ENCODE assay signal across 9 cellular contexts in the genomic region with DNA sequence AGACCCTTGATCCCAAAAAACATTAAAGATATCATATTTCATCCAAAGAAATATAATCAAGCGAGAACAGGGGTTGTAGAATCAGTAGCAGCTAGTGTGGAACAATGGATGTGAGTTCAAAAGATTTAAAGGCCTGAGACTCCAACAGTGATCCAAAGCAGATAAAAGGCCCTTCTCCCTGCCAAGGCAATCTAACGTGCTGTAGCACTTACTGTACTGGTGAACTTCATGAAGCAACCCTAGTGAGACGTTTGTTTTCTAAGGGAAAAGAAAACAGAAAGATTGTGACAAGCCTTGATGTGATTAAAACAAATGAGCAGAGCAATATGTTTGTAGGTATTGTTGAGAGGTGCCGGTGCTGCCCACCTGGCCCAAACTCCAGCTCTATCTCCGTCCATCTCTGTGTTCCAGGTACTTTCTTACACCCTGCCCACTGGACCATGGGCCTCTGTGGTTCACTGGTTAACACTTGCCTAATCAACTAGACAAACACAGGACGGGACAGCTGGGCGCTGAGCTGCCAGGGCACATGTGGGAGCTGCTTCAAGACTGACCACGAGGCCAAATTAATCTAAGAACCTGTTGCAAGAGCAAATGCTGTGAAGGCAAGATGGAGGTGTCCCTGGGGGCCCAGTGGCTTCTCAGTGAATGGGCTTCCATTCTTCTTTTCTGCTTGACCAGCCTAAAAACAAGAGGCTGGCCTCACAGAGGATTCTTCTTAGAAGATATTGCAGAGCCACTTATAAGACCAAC.
DNase-seq lines count a peak whose midpoint lies in the region; ATAC-seq and TF ChIP-seq lines count a peak whose summit lies in the region.
"Had no signal": no experiment of that assay in that cellular context is flagged by ENCODE, and none has a peak within 500 bp of the region (broad histone marks: within the 10 kb centered on the region; RNA-seq: fewer than 3 reads in every experiment).

No MANE protein-coding gene starts in this region.

- peaks cover 42% of the 10 kb centered on the region for H3K4me1 Mint-ChIP-seq in stimulated activated naive CD8-positive, alpha-beta T cell treated with anti-CD3 and anti-CD28 coated beads, Interleukin-15, Interleukin-2, amounts not matched to agents 100 ng/mL and 50 ng/mL, for 24 hours (ENCODE audit: low read depth)
- H3K4me1 Mint-ChIP-seq in activated naive CD8-positive, alpha-beta T cell treated with anti-CD3 and anti-CD28 coated beads, Interleukin-2, amount 10 ng/mL, durations not matched to agents 7 days and 5 days, result peaks cover 30% of the 10 kb centered on the region

- TF ChIP-seq CTCF in right lobe of liver (IDR thresholded peaks at IDR 0.05) (no peak), GM10266 (IDR thresholded peaks at IDR 0.05; ENCODE audit: control insufficient read depth, insufficient read depth, low read depth, missing control alignments) (no peak)

- H3K4me3 Mint-ChIP-seq in stimulated activated naive CD8-positive, alpha-beta T cell treated with anti-CD3 and anti-CD28 coated beads, Interleukin-15, Interleukin-2, amounts not matched to agents 100 ng/mL and 50 ng/mL, for 24 hours, result peak overlapping the region; percentile 49
- H3K4me3 Mint-ChIP-seq in activated naive CD8-positive, alpha-beta T cell treated with anti-CD3 and anti-CD28 coated beads, Interleukin-2, amount 10 ng/mL, durations not matched to agents 7 days and 5 days, result peak overlapping the region; percentile 52

- ATAC-seq in stimulated activated naive CD8-positive, alpha-beta T cell treated with anti-CD3 and anti-CD28 coated beads, Interleukin-15, Interleukin-2, amounts not matched to agents 100 U/mL and 50 U/mL, for 24 hours, result no peak
- no peak for ATAC-seq in activated naive CD8-positive, alpha-beta T cell treated with anti-CD3 and anti-CD28 coated beads, Interleukin-2, amount 10 ng/mL, durations not matched to agents 7 days and 5 days (ENCODE audit: low read depth)
- ATAC-seq in right lobe of liver (peak in 3 of 4 donors; percentile 18 to 56 (median 20)), GM18511 (IDR thresholded peaks at IDR 0.05; ENCODE audit: unreplicated experiment) (no peak), GM19324 (IDR thresholded peaks at IDR 0.05; ENCODE audit: low FRiP score, unreplicated experiment) (no peak)

- peak overlapping the region in 1 of 3 donors; percentile 27 for H3K27ac ChIP-seq in right lobe of liver

- H3K27me3 ChIP-seq in right lobe of liver, result no peaks in the 10 kb centered on the region
- H3K27me3 ChIP-seq: cardiac muscle cell had no signal

- POLR2A ChIA-PET in activated naive CD8-positive, alpha-beta T cell treated with anti-CD3 and anti-CD28 coated beads, Interleukin-2, amount 10 ng/mL, durations not matched to agents 7 days and 5 days (lab: Charles Lee), result interaction anchor here (1.3 kb wide), 1 partner anchor 447 kb away, joined by 3 read pairs; no protein-coding TSS in a partner anchor

- peak overlapping the region; percentile 64 for H3K27ac Mint-ChIP-seq in stimulated activated naive CD8-positive, alpha-beta T cell treated with anti-CD3 and anti-CD28 coated beads, Interleukin-15, Interleukin-2, amounts not matched to agents 100 ng/mL and 50 ng/mL, for 24 hours
- H3K27ac Mint-ChIP-seq in activated naive CD8-positive, alpha-beta T cell treated with anti-CD3 and anti-CD28 coated beads, Interleukin-2, amount 10 ng/mL, durations not matched to agents 7 days and 5 days, result peak overlapping the region; percentile 66

- 36% methylated on average over 6 of the region's 8 CpGs for WGBS in right lobe of liver (ENCODE audit: insufficient coverage, low coverage, low lambda C conversion rate, missing lambda C conversion rate)

- H3K36me3 ChIP-seq in right lobe of liver, result no peaks in the 10 kb centered on the region
- H3K36me3 ChIP-seq: cardiac muscle cell had no signal

- H3K9me3 Mint-ChIP-seq in stimulated activated naive CD8-positive, alpha-beta T cell treated with anti-CD3 and anti-CD28 coated beads, Interleukin-15, Interleukin-2, amounts not matched to agents 100 ng/mL and 50 ng/mL, for 24 hours, result no peaks in the 10 kb centered on the region
- peaks cover 2% of the 10 kb centered on the region for H3K9me3 Mint-ChIP-seq in activated naive CD8-positive, alpha-beta T cell treated with anti-CD3 and anti-CD28 coated beads, Interleukin-2, amount 10 ng/mL, durations not matched to agents 7 days and 5 days

- no peak for DNase-seq in stimulated activated naive CD8-positive, alpha-beta T cell treated with anti-CD3 and anti-CD28 coated beads, Interleukin-15, Interleukin-2, amounts not matched to agents 100 U/mL and 50 U/mL, for 24 hours
- no peak for DNase-seq in activated naive CD8-positive, alpha-beta T cell treated with anti-CD3 and anti-CD28 coated beads, Interleukin-2, amount 10 ng/mL, durations not matched to agents 7 days and 5 days
- peak; percentile 30 to 59 (median 52) for DNase-seq in right lobe of liver
- no peak for DNase-seq in GM10266 (ENCODE audit: extremely low spot score)
- DNase-seq in activated CD8-positive, alpha-beta memory T cell treated with anti-CD3 and anti-CD28 coated beads for 24 hours, result no peak

- intact Hi-C loops in right lobe of liver (cut with DNase I), result no loop called here

- H3K9me3 ChIP-seq in right lobe of liver, result no peaks in the 10 kb centered on the region

- TF ChIP-seq POLR2A in right lobe of liver (IDR thresholded peaks at IDR 0.05), result no peak

- no peak overlapping the region for H3K4me3 ChIP-seq in right lobe of liver
- H3K4me3 ChIP-seq: cardiac muscle cell had no signal

- no peaks in the 10 kb centered on the region for H3K36me3 Mint-ChIP-seq in stimulated activated naive CD8-positive, alpha-beta T cell treated with anti-CD3 and anti-CD28 coated beads, Interleukin-15, Interleukin-2, amounts not matched to agents 100 ng/mL and 50 ng/mL, for 24 hours (ENCODE audit: low read depth)
- H3K36me3 Mint-ChIP-seq in activated naive CD8-positive, alpha-beta T cell treated with anti-CD3 and anti-CD28 coated beads, Interleukin-2, amount 10 ng/mL, durations not matched to agents 7 days and 5 days, result peaks cover 3% of the 10 kb centered on the region

- peaks cover 0 to 10% (median 0%) of the 10 kb centered on the region in 4 donors for H3K4me1 ChIP-seq in right lobe of liver

- no peaks in the 10 kb centered on the region for H3K27me3 Mint-ChIP-seq in stimulated activated naive CD8-positive, alpha-beta T cell treated with anti-CD3 and anti-CD28 coated beads, Interleukin-15, Interleukin-2, amounts not matched to agents 100 ng/mL and 50 ng/mL, for 24 hours
- no peaks in the 10 kb centered on the region for H3K27me3 Mint-ChIP-seq in activated naive CD8-positive, alpha-beta T cell treated with anti-CD3 and anti-CD28 coated beads, Interleukin-2, amount 10 ng/mL, durations not matched to agents 7 days and 5 days

Comparison
In these comparisons a context has a peak if more than half of its experiments do, and no peak if none do; other contexts are left out.
1. ATAC-seq: peak in right lobe of liver (3 of 4); none in stimulated activated naive CD8-positive, alpha-beta T cell treated with anti-CD3 and anti-CD28 coated beads, Interleukin-15, Interleukin-2, amounts not matched to agents 100 U/mL and 50 U/mL, for 24 hours (single experiment), activated naive CD8-positive, alpha-beta T cell treated with anti-CD3 and anti-CD28 coated beads, Interleukin-2, amount 10 ng/mL, durations not matched to agents 7 days and 5 days (single experiment), GM18511 (single experiment) and GM19324 (single experiment).
2. DNase-seq: peak in right lobe of liver (3 of 3); none in stimulated activated naive CD8-positive, alpha-beta T cell treated with anti-CD3 and anti-CD28 coated beads, Interleukin-15, Interleukin-2, amounts not matched to agents 100 U/mL and 50 U/mL, for 24 hours (single experiment), activated naive CD8-positive, alpha-beta T cell treated with anti-CD3 and anti-CD28 coated beads, Interleukin-2, amount 10 ng/mL, durations not matched to agents 7 days and 5 days (single experiment), GM10266 (single experiment) and activated CD8-positive, alpha-beta memory T cell treated with anti-CD3 and anti-CD28 coated beads for 24 hours (single experiment).